In genomic region chr4:54542540-54543041, GRCh38 we compare ENCODE assay signal across 1 cellular context.
TF ChIP-seq lines count a peak whose summit lies in the region.

No MANE protein-coding gene starts in this region.

TF ChIP-seq in K562, 482 proteins besides CTCF, POLR2A, EP300 and RAD21 (continued from another document and continues in another):
- TF ChIP-seq HMGXB4 (CRISPR knock-in tag; IDR thresholded peaks at IDR 0.05) (no peak), EP400 (IDR thresholded peaks at IDR 0.05) (no peak), ETS2 (tag; IDR thresholded peaks at IDR 0.05; ENCODE audit: borderline replicate concordance, poor library complexity, severe bottlenecking) (no peak), ZFX (CRISPR knock-in tag; IDR thresholded peaks at IDR 0.05) (no peak), ZNF124 (CRISPR knock-in tag; IDR thresholded peaks at IDR 0.05) (no peak), ZBTB40 (IDR thresholded peaks at IDR 0.05) (no peak), ZBTB40 (CRISPR knock-in tag; IDR thresholded peaks at IDR 0.05) (no peak), MAFF (IDR thresholded peaks at IDR 0.05; ENCODE audit: low read length) (peak; percentile 23; the same call in 1 of the 2 replicates), MAFK (IDR thresholded peaks at IDR 0.05; ENCODE audit: low read length) (0 out of 2 replicates have a peak, but pooled peaks have one; percentile 23), TAF1 (IDR thresholded peaks at IDR 0.05; ENCODE audit: control insufficient read depth, extremely low read depth, insufficient read depth, low read length, severe bottlenecking) (no peak), CUX1 (CRISPR knock-in tag; IDR thresholded peaks at IDR 0.05) (peak; percentile 81; the same call in 1 of the 2 replicates), NCOA6 (IDR thresholded peaks at IDR 0.05) (no peak), RBM14 (IDR thresholded peaks at IDR 0.05; ENCODE audit: borderline replicate concordance, insufficient read depth, low read depth, low read length) (no peak), GABPB1 (CRISPR knock-in tag; IDR thresholded peaks at IDR 0.05) (no peak), ZNF133 (CRISPR knock-in tag; IDR thresholded peaks at IDR 0.05) (no peak), TGIF2 (CRISPR knock-in tag; IDR thresholded peaks at IDR 0.05) (no peak), ZNF77 (CRISPR knock-in tag; IDR thresholded peaks at IDR 0.05) (no peak), POLR2AphosphoS5 (IDR thresholded peaks at IDR 0.05; ENCODE audit: control insufficient read depth, insufficient read depth, low read depth, low read length) (peak; percentile 84; the same call in 1 of the 2 replicates), RUNX1 (IDR thresholded peaks at IDR 0.05; ENCODE audit: low read depth) (no peak), THRB (CRISPR knock-in tag; conservative IDR thresholded peaks at IDR 0.05) (no peak), YBX1 (IDR thresholded peaks at IDR 0.05) (no peak), MTA2 (IDR thresholded peaks at IDR 0.05; ENCODE audit: low read depth) (peak; percentile 86), MBD2 (IDR thresholded peaks at IDR 0.05; ENCODE audit: borderline replicate concordance, low read depth) (peak; percentile 72), ZNF311 (CRISPR knock-in tag; IDR thresholded peaks at IDR 0.05) (peak; percentile 53; the same call in 1 of the 2 replicates), RB1 (IDR thresholded peaks at IDR 0.05; ENCODE audit: low read depth) (no peak), MNT (conservative IDR thresholded peaks at IDR 0.05) (peak in 1 of 2 experiments; percentile 67; a peak in 2 of 4 replicates), PHF8 (IDR thresholded peaks at IDR 0.05; ENCODE audit: borderline replicate concordance, low read length) (no peak), KDM1A (IDR thresholded peaks at IDR 0.05) (peak; percentile 87 to 92), FIP1L1 (IDR thresholded peaks at IDR 0.05; ENCODE audit: low read depth, low read length, poor library complexity, severe bottlenecking) (no peak), SNRNP70 (optimal IDR thresholded peaks at IDR 0.05; ENCODE audit: low read depth, low read length) (no peak), AFF4 (CRISPR knock-in tag; IDR thresholded peaks at IDR 0.05) (no peak), EHMT2 (IDR thresholded peaks at IDR 0.05) (no peak), TEAD1 (CRISPR knock-in tag; IDR thresholded peaks at IDR 0.05) (peak in 1 of 2 experiments; percentile 74; a peak in 1 of 4 replicates), MAZ (CRISPR knock-in tag; conservative IDR thresholded peaks at IDR 0.05 in 1 of 2, IDR thresholded peaks at IDR 0.05 in 1 of 2) (peak in 1 of 2 experiments; percentile 43; a peak in 1 of 4 replicates)
